15 cellular contexts compared by ENCODE assay signal in the genomic region with DNA sequence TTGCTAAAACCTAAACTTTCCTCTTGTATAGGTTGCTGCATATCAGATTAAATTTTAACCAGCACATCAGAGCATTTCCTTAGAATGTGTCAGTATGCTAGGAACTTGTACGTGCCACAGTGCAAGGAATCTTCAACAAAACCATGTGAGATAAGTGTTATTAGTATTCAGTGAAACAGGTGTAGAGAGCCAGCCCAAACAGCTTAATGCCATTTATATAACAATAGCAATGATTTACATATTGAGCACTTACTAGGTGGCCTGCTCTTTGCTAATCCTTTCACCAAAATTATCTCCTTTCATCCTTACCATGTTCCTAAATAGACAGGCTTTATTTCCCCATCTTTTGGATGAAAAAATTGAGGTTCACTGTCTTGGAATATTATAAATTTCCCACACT.
DNase-seq lines count a peak whose midpoint lies in the region.
"Had no signal": no experiment of that assay in that cellular context is flagged by ENCODE, and none has a peak within 500 bp of the region (broad histone marks: within the 10 kb centered on the region; RNA-seq: fewer than 3 reads in every experiment).

No MANE protein-coding gene starts in this region.

- no peaks in the 10 kb centered on the region for H3K36me3 ChIP-seq in H7 (replicated peaks; ENCODE audit: control insufficient read depth, insufficient read depth, low read length)
- no peaks in the 10 kb centered on the region for H3K36me3 ChIP-seq in NT2/D1 (ENCODE audit: insufficient read depth, insufficient read length, low read length)
- H3K36me3 ChIP-seq: BLaER1, HAP-1 had no signal

- no peaks in the 10 kb centered on the region for H3K4me1 ChIP-seq in NT2/D1 (ENCODE audit: insufficient read depth, insufficient read length)
- H3K4me1 ChIP-seq: BLaER1, Caco-2, HAP-1 had no signal

- 0 out of 2 replicates have a peak, but pooled peaks cover 16% of the 10 kb centered on the region for H3K9me3 ChIP-seq in NT2/D1 (ENCODE audit: insufficient read depth, low read length)
- H3K9me3 ChIP-seq: BLaER1, Caco-2, HAP-1 had no signal

- peak; percentile 35 for DNase-seq in H7
- peak; percentile 48 for DNase-seq in NT2/D1 (ENCODE audit: low read depth, low spot score)
- peak; percentile 59 for DNase-seq in iPS DF 19.7 (ENCODE audit: low read depth, low spot score)
- DNase-seq in iPS-NIHi11 (ENCODE audit: low spot score), result peak; percentile 39
- DNase-seq in NCI-H526 (lab: John Stamatoyannopoulos, UW), result no peak
- no peak for DNase-seq in activated CD4-positive, alpha-beta T cell treated with anti-CD3 and anti-CD28 coated beads for 1 hour
- DNase-seq in NCI-H1436 treated with DMSO at 0.1 percent for 48 hours (lab: John Stamatoyannopoulos, UW), result no peak
- DNase-seq: 8988T; AML-193; Caco-2; CD8-positive, alpha-beta memory T cell; DND-41; GDM1 had no signal

- H3K27me3 ChIP-seq in H7 (ENCODE audit: control insufficient read depth, insufficient read depth, low read length) (no peaks in the 10 kb centered on the region), NT2/D1 (ENCODE audit: insufficient read depth, insufficient read length) (no peaks in the 10 kb centered on the region)
- H3K27me3 ChIP-seq: BLaER1 had no signal

- H3K4me3 ChIP-seq in H7 (ENCODE audit: insufficient read depth, low read depth, low read length) (no peak overlapping the region), NT2/D1 (ENCODE audit: insufficient read length, low read depth) (no peak overlapping the region)
- H3K4me3 ChIP-seq: BLaER1, HAP-1 had no signal

- H3K9ac ChIP-seq in NT2/D1 (ENCODE audit: insufficient read length, low read depth), result no peak overlapping the region
- H3K9ac ChIP-seq: BLaER1 had no signal

Comparison
In these comparisons a context has a peak if more than half of its experiments do, and no peak if none do; other contexts are left out.
1. DNase-seq: peak in H7 (single experiment), NT2/D1 (single experiment), iPS DF 19.7 (single experiment) and iPS-NIHi11 (single experiment); none in NCI-H526 (0 of 2), activated CD4-positive, alpha-beta T cell treated with anti-CD3 and anti-CD28 coated beads for 1 hour (single experiment) and NCI-H1436 treated with DMSO at 0.1 percent for 48 hours (single experiment).